Comparison of ENCODE assay signal across 28 cellular contexts in the genomic region with DNA sequence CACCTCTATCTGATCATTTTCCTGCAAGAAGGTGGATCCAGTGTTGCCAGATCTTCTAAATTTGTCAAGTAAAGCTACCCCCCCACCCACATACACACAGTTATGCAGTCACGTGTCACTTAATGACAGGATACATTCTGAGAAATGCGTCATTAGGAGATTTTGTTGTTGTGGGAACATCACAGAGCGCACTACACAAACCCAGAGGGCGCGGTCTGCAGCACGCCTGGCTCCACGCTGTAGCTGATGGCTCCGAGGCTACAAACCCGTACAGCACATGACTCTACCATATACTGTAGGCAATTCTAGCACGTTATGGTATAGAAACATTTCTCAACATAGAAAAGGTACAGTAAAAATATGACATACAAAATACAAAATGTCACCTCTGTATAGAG.
"Had no signal": no experiment of that assay in that cellular context is flagged by ENCODE, and none has a peak within 500 bp of the region (broad histone marks: within the 10 kb centered on the region; RNA-seq: fewer than 3 reads in every experiment).

No MANE protein-coding gene starts in this region.

- H3K9me3 ChIP-seq: ascending aorta, esophagus squamous epithelium, heart right ventricle, lower lobe of right lung, right lobe of liver, uterus had no signal

- ATAC-seq: activated CD4-positive, CD25-positive, alpha-beta regulatory T cell treated with anti-CD3 and anti-CD28 coated beads, Interleukin-2, amount 50 U/mL, for 24 hours; left lung; lower lobe of right lung; natural killer cell; right lobe of liver; stimulated activated naive CD8-positive, alpha-beta T cell treated with anti-CD3 and anti-CD28 coated beads, Interleukin-15, Interleukin-2, amounts not matched to agents 100 U/mL and 50 U/mL, for 24 hours; T-helper 17 cell had no signal

- H3K27me3 ChIP-seq: ascending aorta, cardiac muscle cell, esophagus squamous epithelium, heart right ventricle, right lobe of liver, uterus had no signal

- DNase-seq: activated CD4-positive, alpha-beta memory T cell treated with anti-CD3 and anti-CD28 coated beads, Interleukin-2, amount 10 ng/mL, durations not matched to agents 7 days and 5 days; activated CD4-positive, alpha-beta T cell treated with anti-CD3 and anti-CD28 coated beads, Interleukin-2, amount 10 ng/mL, durations not matched to agents 24 days and 14 days; activated gamma-delta T cell; activated naive CD4-positive, alpha-beta T cell treated with anti-CD3 and anti-CD28 coated beads, Interleukin-2, amount 10 ng/mL, durations not matched to agents 7 days and 5 days; activated naive CD8-positive, alpha-beta T cell treated with anti-CD3 and anti-CD28 coated beads, Interleukin-2, amount 10 ng/mL, durations not matched to agents 7 days and 5 days; dermis blood vessel endothelial cell; effector CD4-positive, alpha-beta T cell; esophagus squamous epithelium; foreskin melanocyte; heart right ventricle; kidney glomerular epithelial cell; left lung; lower lobe of right lung; mesendoderm; natural killer cell; occipital lobe; right lobe of liver; stimulated activated CD4-positive, alpha-beta T cell treated with anti-CD3 and anti-CD28 coated beads, Interleukin-2, amount 100 ng/mL, for 48 hours; stimulated activated naive CD8-positive, alpha-beta T cell treated with anti-CD3 and anti-CD28 coated beads, Interleukin-15, Interleukin-2, amounts not matched to agents 100 U/mL and 50 U/mL, for 24 hours; SW 1271; T-helper 17 cell; T1000; uterus; WERI-Rb-1 had no signal

- H3K27ac ChIP-seq: ascending aorta, cardiac muscle cell, esophagus squamous epithelium, heart right ventricle, left lung, lower lobe of right lung, neural progenitor cell, right lobe of liver, uterus, WERI-Rb-1 had no signal

- H3K36me3 ChIP-seq: ascending aorta, cardiac muscle cell, esophagus squamous epithelium, heart right ventricle, left lung, lower lobe of right lung, neural progenitor cell, right lobe of liver, uterus, WERI-Rb-1 had no signal

- H3K4me3 ChIP-seq: ascending aorta, cardiac muscle cell, esophagus squamous epithelium, heart right ventricle, left lung, lower lobe of right lung, neural progenitor cell, right lobe of liver, uterus had no signal

- H3K4me1 ChIP-seq: ascending aorta, esophagus squamous epithelium, heart right ventricle, left lung, lower lobe of right lung, right lobe of liver, uterus had no signal
